37 cellular contexts compared by ENCODE assay signal in the genomic region with DNA sequence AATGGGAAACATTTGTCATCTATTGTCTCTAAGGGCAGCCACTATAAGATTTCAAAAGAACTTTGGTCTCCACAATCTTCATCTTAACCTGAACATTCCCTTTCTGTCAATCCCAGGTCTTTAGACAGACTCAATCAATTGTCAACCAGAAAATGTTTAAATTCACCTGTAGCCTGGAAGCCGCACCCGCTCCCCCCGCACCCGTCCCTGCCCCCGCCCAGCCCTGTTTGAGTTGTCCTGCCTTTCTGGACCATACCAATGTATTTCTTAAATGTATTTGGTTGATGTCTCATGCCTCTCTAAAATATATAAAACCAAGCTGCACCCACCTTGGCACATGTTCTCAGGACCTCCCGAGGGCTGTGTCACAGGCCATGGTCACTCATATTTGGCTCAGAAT.
"Had no signal": no experiment of that assay in that cellular context is flagged by ENCODE, and none has a peak within 500 bp of the region (broad histone marks: within the 10 kb centered on the region; RNA-seq: fewer than 3 reads in every experiment).

No MANE protein-coding gene starts in this region.

- H3K9me3 Mint-ChIP-seq: activated CD4-positive, alpha-beta memory T cell treated with anti-CD3 and anti-CD28 coated beads for 36 hours; activated CD8-positive, alpha-beta T cell treated with anti-CD3 and anti-CD28 coated beads for 36 hours; activated naive CD4-positive, alpha-beta T cell treated with anti-CD3 and anti-CD28 coated beads, Interleukin-2, amount 50 U/mL, for 24 hours; activated naive CD8-positive, alpha-beta T cell treated with anti-CD3 and anti-CD28 coated beads, Interleukin-2, amount 10 ng/mL, durations not matched to agents 7 days and 5 days; activated naive CD8-positive, alpha-beta T cell treated with anti-CD3 and anti-CD28 coated beads, Interleukin-2, amount 50 U/mL, for 24 hours; central memory CD8-positive, alpha-beta T cell; T-helper 1 cell treated with Interleukin-12 subunit alpha and Interleukin-12 subunit beta and Interleukin-4 antibody, amounts not matched to agents 30 μg/mL and 1 μg/mL, for 36 hours; T-helper 2 cell treated with Interferon-gamma antibody and Interleukin-4, amounts not matched to agents 5 μg/mL and 100 μg/mL, for 36 hours had no signal

- H3K27me3 ChIP-seq: ascending aorta, cardiac muscle cell had no signal

- H3K4me3 ChIP-seq: ascending aorta, cardiac muscle cell had no signal

- H3K27ac Mint-ChIP-seq: activated B cell treated with CpG ODN at 0.5 μM for 24 hours; activated CD4-positive, alpha-beta memory T cell treated with anti-CD3 and anti-CD28 coated beads for 36 hours; activated CD4-positive, alpha-beta T cell treated with anti-CD3 and anti-CD28 coated beads, Interleukin-2, amount 10 ng/mL, durations not matched to agents 24 days and 14 days; activated CD8-positive, alpha-beta T cell treated with anti-CD3 and anti-CD28 coated beads for 36 hours; activated naive CD4-positive, alpha-beta T cell treated with anti-CD3 and anti-CD28 coated beads, Interleukin-2, amount 10 ng/mL, durations not matched to agents 7 days and 5 days; activated naive CD4-positive, alpha-beta T cell treated with anti-CD3 and anti-CD28 coated beads, Interleukin-2, amount 50 U/mL, for 24 hours; activated naive CD8-positive, alpha-beta T cell; activated naive CD8-positive, alpha-beta T cell treated with anti-CD3 and anti-CD28 coated beads, Interleukin-2, amount 10 ng/mL, durations not matched to agents 7 days and 5 days; activated naive CD8-positive, alpha-beta T cell treated with anti-CD3 and anti-CD28 coated beads, Interleukin-2, amount 50 U/mL, for 24 hours; activated T-cell treated with anti-CD3 and anti-CD28 coated beads, Interleukin-2, amount 50 U/mL, for 72 hours; activated T-helper 1 cell treated with anti-CD3 and anti-CD28 coated beads, Interleukin-12 subunit alpha, Interleukin-12 subunit beta, Interleukin-2, Interleukin-4 antibody, amounts not matched to agents 30 ng/mL and 10 ng/mL and 1 ng/mL, durations not matched to agents 14 hours and 24 hours and 36 hours; activated T-helper 17 cell treated with anti-CD3 and anti-CD28 coated beads, Interleukin-2, amount 50 U/mL, for 72 hours; T-helper 1 cell treated with Interleukin-12 subunit alpha and Interleukin-12 subunit beta and Interleukin-4 antibody, amounts not matched to agents 30 μg/mL and 1 μg/mL, for 36 hours; T-helper 2 cell treated with Interferon-gamma antibody and Interleukin-4, amounts not matched to agents 5 μg/mL and 100 μg/mL, for 36 hours had no signal

- H3K27ac ChIP-seq: ascending aorta, cardiac muscle cell, VCaP had no signal

- DNase-seq: activated B cell treated with CpG ODN at 0.5 μM for 24 hours; activated CD4-positive, alpha-beta memory T cell treated with anti-CD3 and anti-CD28 coated beads for 36 hours; activated CD4-positive, alpha-beta T cell treated with anti-CD3 and anti-CD28 coated beads for 4 hours; activated CD4-positive, alpha-beta T cell treated with anti-CD3 and anti-CD28 coated beads, Interleukin-2, amount 10 ng/mL, durations not matched to agents 24 days and 14 days; activated CD4-positive, alpha-beta T cell treated with anti-CD3 and anti-CD28 coated beads, Interleukin-2, amount 50 U/mL, for 1 hour; activated CD4-positive, alpha-beta T cell treated with anti-CD3 and anti-CD28 coated beads, Interleukin-2, amount 50 U/mL, for 4 hours; activated CD4-positive, CD25-positive, alpha-beta regulatory T cell treated with anti-CD3 and anti-CD28 coated beads, Interleukin-2, amount 50 U/mL, for 72 hours; activated CD8-positive, alpha-beta memory T cell treated with anti-CD3 and anti-CD28 coated beads, Interleukin-2, amount 50 U/mL, for 4 hours; activated CD8-positive, alpha-beta T cell treated with anti-CD3 and anti-CD28 coated beads for 36 hours; activated effector memory CD4-positive, alpha-beta T cell treated with anti-CD3 and anti-CD28 coated beads, Interleukin-2, amount 50 U/mL, for 16 hours; activated gamma-delta T cell treated with Interleukin-2 at 50 U/mL for 16 hours; activated naive CD4-positive, alpha-beta T cell; activated naive CD4-positive, alpha-beta T cell treated with anti-CD3 and anti-CD28 coated beads, Interleukin-2, amount 10 ng/mL, durations not matched to agents 7 days and 5 days; activated naive CD8-positive, alpha-beta T cell treated with anti-CD3 and anti-CD28 coated beads, Interleukin-2, amount 10 ng/mL, durations not matched to agents 7 days and 5 days; activated naive CD8-positive, alpha-beta T cell treated with anti-CD3 and anti-CD28 coated beads, Interleukin-2, amount 50 U/mL, for 24 hours; activated T-cell treated with anti-CD3 and anti-CD28 coated beads for 4 hours; activated T-cell treated with anti-CD3 and anti-CD28 coated beads, Interleukin-2, amount 50 U/mL, for 1 hour; activated T-cell treated with anti-CD3 and anti-CD28 coated beads, Interleukin-2, amount 50 U/mL, for 4 hours; activated T-cell treated with anti-CD3 and anti-CD28 coated beads, Interleukin-2, amount 50 U/mL, for 72 hours; amygdala; anterior cingulate cortex; caudate nucleus; cerebellar nuclear complex; T-helper 1 cell; T-helper 2 cell; T-helper 9 cell had no signal

- H3K36me3 ChIP-seq: ascending aorta, cardiac muscle cell had no signal

- H3K9me3 ChIP-seq: ascending aorta had no signal

- H3K27me3 Mint-ChIP-seq: activated CD8-positive, alpha-beta T cell treated with anti-CD3 and anti-CD28 coated beads for 36 hours; activated naive CD8-positive, alpha-beta T cell had no signal

- H3K36me3 Mint-ChIP-seq: activated CD4-positive, alpha-beta memory T cell treated with anti-CD3 and anti-CD28 coated beads for 36 hours; activated naive CD4-positive, alpha-beta T cell treated with anti-CD3 and anti-CD28 coated beads, Interleukin-2, amount 10 ng/mL, durations not matched to agents 7 days and 5 days; activated naive CD4-positive, alpha-beta T cell treated with anti-CD3 and anti-CD28 coated beads, Interleukin-2, amount 50 U/mL, for 24 hours; activated naive CD8-positive, alpha-beta T cell; activated naive CD8-positive, alpha-beta T cell treated with anti-CD3 and anti-CD28 coated beads, Interleukin-2, amount 10 ng/mL, durations not matched to agents 7 days and 5 days; brain had no signal

- H3K4me1 Mint-ChIP-seq: activated B cell treated with CpG ODN at 0.5 μM for 24 hours; activated naive CD4-positive, alpha-beta T cell treated with anti-CD3 and anti-CD28 coated beads, Interleukin-2, amount 10 ng/mL, durations not matched to agents 7 days and 5 days; activated naive CD4-positive, alpha-beta T cell treated with anti-CD3 and anti-CD28 coated beads, Interleukin-2, amount 50 U/mL, for 24 hours; activated naive CD8-positive, alpha-beta T cell treated with anti-CD3 and anti-CD28 coated beads, Interleukin-2, amount 10 ng/mL, durations not matched to agents 7 days and 5 days; activated naive CD8-positive, alpha-beta T cell treated with anti-CD3 and anti-CD28 coated beads, Interleukin-2, amount 50 U/mL, for 24 hours; activated T-helper 17 cell treated with anti-CD3 and anti-CD28 coated beads, Interleukin-2, amount 50 U/mL, for 72 hours; brain; central memory CD8-positive, alpha-beta T cell had no signal

- H3K4me3 Mint-ChIP-seq: activated B cell treated with CpG ODN at 0.5 μM for 24 hours; activated CD4-positive, alpha-beta memory T cell treated with anti-CD3 and anti-CD28 coated beads for 36 hours; activated CD4-positive, alpha-beta T cell treated with anti-CD3 and anti-CD28 coated beads, Interleukin-2, amount 10 ng/mL, durations not matched to agents 24 days and 14 days; activated CD8-positive, alpha-beta T cell treated with anti-CD3 and anti-CD28 coated beads for 36 hours; activated naive CD4-positive, alpha-beta T cell treated with anti-CD3 and anti-CD28 coated beads, Interleukin-2, amount 10 ng/mL, durations not matched to agents 7 days and 5 days; activated naive CD4-positive, alpha-beta T cell treated with anti-CD3 and anti-CD28 coated beads, Interleukin-2, amount 50 U/mL, for 24 hours; activated naive CD8-positive, alpha-beta T cell; activated naive CD8-positive, alpha-beta T cell treated with anti-CD3 and anti-CD28 coated beads, Interleukin-2, amount 10 ng/mL, durations not matched to agents 7 days and 5 days; activated naive CD8-positive, alpha-beta T cell treated with anti-CD3 and anti-CD28 coated beads, Interleukin-2, amount 50 U/mL, for 24 hours; activated T-cell treated with anti-CD3 and anti-CD28 coated beads, Interleukin-2, amount 50 U/mL, for 4 hours; activated T-cell treated with anti-CD3 and anti-CD28 coated beads, Interleukin-2, amount 50 U/mL, for 72 hours; activated T-helper 1 cell treated with anti-CD3 and anti-CD28 coated beads, Interleukin-12 subunit alpha, Interleukin-12 subunit beta, Interleukin-2, Interleukin-4 antibody, amounts not matched to agents 30 ng/mL and 10 ng/mL and 1 ng/mL, durations not matched to agents 14 hours and 24 hours and 36 hours; activated T-helper 17 cell treated with anti-CD3 and anti-CD28 coated beads, Interleukin-2, amount 50 U/mL, for 72 hours; brain; central memory CD8-positive, alpha-beta T cell; T-helper 1 cell treated with Interleukin-12 subunit alpha and Interleukin-12 subunit beta and Interleukin-4 antibody, amounts not matched to agents 30 μg/mL and 1 μg/mL, for 36 hours; T-helper 2 cell treated with Interferon-gamma antibody and Interleukin-4, amounts not matched to agents 5 μg/mL and 100 μg/mL, for 36 hours had no signal
